In the genomic region with DNA sequence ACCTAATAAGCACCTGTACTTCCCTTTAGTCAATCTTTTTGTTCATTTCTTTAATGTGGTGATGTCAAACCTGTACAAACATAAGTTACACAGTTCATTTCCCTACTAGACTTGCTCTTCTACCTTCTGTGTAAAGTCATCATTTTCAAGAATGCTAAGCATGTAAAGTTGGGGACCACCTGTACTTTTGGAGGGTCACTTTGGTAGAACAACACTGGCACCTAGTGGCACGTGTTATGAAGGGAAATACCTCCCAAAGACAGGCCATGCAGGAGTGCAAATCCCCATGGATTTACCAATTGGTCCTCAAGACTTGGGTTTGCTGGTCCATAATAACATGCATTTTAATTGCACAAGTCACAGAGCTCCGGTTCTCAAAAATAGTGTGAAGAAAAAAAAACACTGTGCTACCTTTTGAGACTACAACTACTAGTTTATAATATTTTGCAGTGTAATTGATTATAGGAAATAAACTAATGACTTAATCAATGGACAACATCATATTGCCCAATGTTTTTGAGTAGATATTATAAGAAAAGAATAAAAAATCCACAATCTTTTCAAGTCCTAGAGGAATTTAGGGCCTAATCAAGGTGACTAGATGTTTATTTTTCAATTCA, we compare ENCODE assay signal across 8 cellular contexts.
A peak's percentile ranks its signal among the peaks of the same experiment; 100 is the strongest.
DNase-seq lines count a peak whose midpoint lies in the region; ATAC-seq, FAIRE-seq and TF ChIP-seq lines count a peak whose summit lies in the region.

No MANE protein-coding gene starts in this region.

- ATAC-seq in T-helper 17 cell (no peak), esophagus mucosa (no peak)

- peak; percentile 55 for TF ChIP-seq CTCF in glutamatergic neuron (IDR thresholded peaks at IDR 0.05; ENCODE audit: partially characterized antibody, unreplicated experiment)

- H3K4me3 Mint-ChIP-seq in glutamatergic neuron (ENCODE audit: unreplicated experiment) = no peak overlapping the region
- H3K4me3 Mint-ChIP-seq in T-helper 17 cell = no peak overlapping the region

- H3K27me3 Mint-ChIP-seq in glutamatergic neuron (ENCODE audit: unreplicated experiment) = peaks cover 2% of the 10 kb centered on the region
- H3K27me3 Mint-ChIP-seq in T-helper 17 cell = no peaks in the 10 kb centered on the region

- H3K4me3 ChIP-seq in skeletal muscle cell (ENCODE audit: low read depth, low read length) = no peak overlapping the region

- peak; percentile 40 for FAIRE-seq in TTC549 (lab: Jason Lieb, UNC)

- H3K27ac Mint-ChIP-seq in glutamatergic neuron (ENCODE audit: unreplicated experiment) (no peak overlapping the region), T-helper 17 cell (no peak overlapping the region)

- H3K9me3 Mint-ChIP-seq in glutamatergic neuron (ENCODE audit: unreplicated experiment) = no peaks in the 10 kb centered on the region

- H3K36me3 Mint-ChIP-seq in glutamatergic neuron (ENCODE audit: unreplicated experiment) (no peaks in the 10 kb centered on the region), T-helper 17 cell (ENCODE audit: low read depth) (no peaks in the 10 kb centered on the region)

- DNase-seq in DMS 273 (lab: John Stamatoyannopoulos, UW; ENCODE audit: unreplicated experiment) = peak; percentile 68
- DNase-seq in DMS 273 treated with DMSO at 0.1 percent for 48 hours (lab: John Stamatoyannopoulos, UW) = no peak
- peak; percentile 56 for DNase-seq in HT1080 (ENCODE audit: low read depth)
- DNase-seq in glutamatergic neuron = peak; percentile 42
- DNase-seq in skeletal muscle cell (ENCODE audit: low read depth) = peak; percentile 21
- DNase-seq in T-helper 17 cell = no peak

- H3K9me3 ChIP-seq in T-helper 17 cell (ENCODE audit: control insufficient read depth, low read length, poor library complexity, severe bottlenecking) = no peaks in the 10 kb centered on the region

- H3K4me1 Mint-ChIP-seq in glutamatergic neuron (ENCODE audit: low read depth, unreplicated experiment) (peaks cover 2% of the 10 kb centered on the region), T-helper 17 cell (no peaks in the 10 kb centered on the region)

Comparison
In these comparisons a context has a peak if more than half of its experiments do, and no peak if none do; other contexts are left out.
1. DNase-seq: peak in DMS 273 (single experiment), HT1080 (single experiment), glutamatergic neuron (single experiment) and skeletal muscle cell (single experiment); none in DMS 273 treated with DMSO at 0.1 percent for 48 hours (single experiment) and T-helper 17 cell (0 of 3).